Comparison of ENCODE assay signal across 8 cellular contexts in genomic region chr10:14478639-14479038, GRCh38.
DNase-seq lines count a peak whose midpoint lies in the region; ATAC-seq and TF ChIP-seq lines count a peak whose summit lies in the region.

No MANE protein-coding gene starts in this region.

- peak in 2 of 4 donors; percentile 45 to 65 for ATAC-seq in psoas muscle
- ATAC-seq in GM19324 (IDR thresholded peaks at IDR 0.05; ENCODE audit: low FRiP score, unreplicated experiment), result no peak
- ATAC-seq in HG03196 (IDR thresholded peaks at IDR 0.05; ENCODE audit: unreplicated experiment), result no peak

- H3K36me3 ChIP-seq in WERI-Rb-1 (no peaks in the 10 kb centered on the region), cardiac muscle cell (no peaks in the 10 kb centered on the region), psoas muscle (ENCODE audit: insufficient read depth in 1 of 2, low read depth in 1 of 2) (no peaks in the 10 kb centered on the region)

- H3K36me3 Mint-ChIP-seq in activated CD4-positive, alpha-beta T cell treated with anti-CD3 and anti-CD28 coated beads, Interleukin-2, amount 10 ng/mL, durations not matched to agents 24 days and 14 days (ENCODE audit: low read depth), result no peaks in the 10 kb centered on the region

- no peak overlapping the region for H3K4me3 Mint-ChIP-seq in activated CD4-positive, alpha-beta T cell treated with anti-CD3 and anti-CD28 coated beads, Interleukin-2, amount 10 ng/mL, durations not matched to agents 24 days and 14 days

- no peak overlapping the region for H3K27ac Mint-ChIP-seq in activated CD4-positive, alpha-beta T cell treated with anti-CD3 and anti-CD28 coated beads, Interleukin-2, amount 10 ng/mL, durations not matched to agents 24 days and 14 days

- intact Hi-C loops in activated CD4-positive, alpha-beta T cell treated with anti-CD3 and anti-CD28 coated beads, Interleukin-2, amount 10 ng/mL, durations not matched to agents 24 days and 14 days (cut with micrococcal nuclease), result loop anchor here (1.0 kb wide), 1 partner anchor 281 kb away; no protein-coding TSS in a partner anchor
- intact Hi-C loops in psoas muscle (cut with DNase I), result loop anchor here in 1 of 2 donors (5.0 to 10.0 kb wide), 2 partner anchors 281 to 684 kb away; no protein-coding TSS in a partner anchor

- H3K9me3 ChIP-seq in WERI-Rb-1 (ENCODE audit: severe bottlenecking) (no peaks in the 10 kb centered on the region), cardiac muscle cell (ENCODE audit: low read depth) (no peaks in the 10 kb centered on the region), psoas muscle (no peaks in the 10 kb centered on the region)

- peak; percentile 62 for DNase-seq in activated CD4-positive, alpha-beta T cell treated with anti-CD3 and anti-CD28 coated beads, Interleukin-2, amount 10 ng/mL, durations not matched to agents 24 days and 14 days
- no peak for DNase-seq in activated CD4-positive, alpha-beta T cell treated with anti-CD3 and anti-CD28 coated beads, Interleukin-2, amount 50 U/mL, for 1 hour
- DNase-seq in NB4 (ENCODE audit: low read depth) (peak; percentile 38), WERI-Rb-1 (peak; percentile 37), cardiac muscle cell (ENCODE audit: low read depth in 1 of 2, low spot score in 1 of 2) (peak; percentile 71 to 86), psoas muscle (peak; percentile 67 to 76)

- H3K27me3 ChIP-seq in WERI-Rb-1 (ENCODE audit: insufficient read depth, low read depth, severe bottlenecking), result no peaks in the 10 kb centered on the region
- H3K27me3 ChIP-seq in cardiac muscle cell, result no peaks in the 10 kb centered on the region
- H3K27me3 ChIP-seq in psoas muscle (ENCODE audit: insufficient read depth in 3 of 3, low read length in 2 of 3), result no peaks in the 10 kb centered on the region

- peak; percentile 31 for TF ChIP-seq CTCF in NB4 (IDR thresholded peaks at IDR 0.05; ENCODE audit: low read depth, low read length)
- peak; percentile 61 for TF ChIP-seq CTCF in WERI-Rb-1 (IDR thresholded peaks at IDR 0.05; ENCODE audit: low read depth, low read length)
- TF ChIP-seq CTCF in cardiac muscle cell (IDR thresholded peaks at IDR 0.05; ENCODE audit: low read depth, low read length), result peak; percentile 72
- peak; percentile 40 for TF ChIP-seq CTCF in psoas muscle (IDR thresholded peaks at IDR 0.05)

- no peaks in the 10 kb centered on the region for H3K9me3 Mint-ChIP-seq in activated CD4-positive, alpha-beta T cell treated with anti-CD3 and anti-CD28 coated beads, Interleukin-2, amount 10 ng/mL, durations not matched to agents 24 days and 14 days

- H3K27me3 Mint-ChIP-seq in activated CD4-positive, alpha-beta T cell treated with anti-CD3 and anti-CD28 coated beads, Interleukin-2, amount 10 ng/mL, durations not matched to agents 24 days and 14 days, result peaks cover 31% of the 10 kb centered on the region

- no peak for TF ChIP-seq POLR2A in NB4 (IDR thresholded peaks at IDR 0.05; ENCODE audit: extremely low read depth, insufficient read length)

- no peaks in the 10 kb centered on the region for H3K4me1 ChIP-seq in cardiac muscle cell (ENCODE audit: low read depth)
- no peaks in the 10 kb centered on the region for H3K4me1 ChIP-seq in psoas muscle

- H3K4me3 ChIP-seq in NB4 (ENCODE audit: low read depth, low read length) (no peak overlapping the region), WERI-Rb-1 (ENCODE audit: low read depth, low read length) (no peak overlapping the region), cardiac muscle cell (no peak overlapping the region), psoas muscle (no peak overlapping the region)

- 3 to 6% (median 4%) methylated on average over 2 of the region's 2 CpGs for WGBS in psoas muscle, 3 donors

- no peaks in the 10 kb centered on the region for H3K4me1 Mint-ChIP-seq in activated CD4-positive, alpha-beta T cell treated with anti-CD3 and anti-CD28 coated beads, Interleukin-2, amount 10 ng/mL, durations not matched to agents 24 days and 14 days

- H3K27ac ChIP-seq in WERI-Rb-1, result no peak overlapping the region
- no peak overlapping the region for H3K27ac ChIP-seq in cardiac muscle cell
- H3K27ac ChIP-seq in psoas muscle, result no peak overlapping the region
